Comparison of ENCODE assay signal across 18 cellular contexts in genomic region chr20:37498066-37498702, GRCh38. TPM values are rescaled to one million over a fixed set of nuclear protein-coding genes. Genes with fewer than 3 reads are reported as not detected.
DNase-seq lines count a peak whose midpoint lies in the region; ATAC-seq and TF ChIP-seq lines count a peak whose summit lies in the region.
"Had no signal": no experiment of that assay in that cellular context is flagged by ENCODE, and none has a peak within 500 bp of the region (broad histone marks: within the 10 kb centered on the region; RNA-seq: fewer than 3 reads in every experiment).

No MANE protein-coding gene starts in this region.

- H3K36me3 ChIP-seq in RWPE2 (ENCODE audit: low read depth) = peaks cover 91% of the 10 kb centered on the region
- H3K36me3 ChIP-seq: MG63 had no signal

- TF ChIP-seq CTCF in RWPE2 (IDR thresholded peaks at IDR 0.05; ENCODE audit: poor library complexity, severe bottlenecking) (no peak), glutamatergic neuron (IDR thresholded peaks at IDR 0.05; ENCODE audit: partially characterized antibody, unreplicated experiment) (no peak)

- H3K27ac Mint-ChIP-seq in glutamatergic neuron (ENCODE audit: unreplicated experiment) = no peak overlapping the region
- H3K27ac Mint-ChIP-seq: IgD-negative memory B cell had no signal

- peak overlapping the region; percentile 9 for H3K4me3 Mint-ChIP-seq in glutamatergic neuron (ENCODE audit: unreplicated experiment)
- H3K4me3 Mint-ChIP-seq: IgD-negative memory B cell had no signal

- H3K9me3 ChIP-seq in RWPE2 (ENCODE audit: severe bottlenecking) = no peaks in the 10 kb centered on the region
- H3K9me3 ChIP-seq: MG63 had no signal

- no peak overlapping the region for H3K27ac ChIP-seq in RWPE2 (ENCODE audit: poor library complexity, severe bottlenecking)
- H3K27ac ChIP-seq: C4-2B, RWPE1 had no signal

- H3K4me3 ChIP-seq in RWPE2 (ENCODE audit: severe bottlenecking) = no peak overlapping the region
- H3K4me3 ChIP-seq: MG63 had no signal

- H3K4me1 Mint-ChIP-seq in glutamatergic neuron (ENCODE audit: low read depth, unreplicated experiment) = peaks cover 9% of the 10 kb centered on the region

- no peaks in the 10 kb centered on the region for H3K36me3 Mint-ChIP-seq in glutamatergic neuron (ENCODE audit: unreplicated experiment)

- DNase-seq in EL (peak; percentile 31), HS-5 (ENCODE audit: low read depth) (peak; percentile 43), RWPE2 (ENCODE audit: low spot score) (no peak), glutamatergic neuron (no peak), islet precursor cell (no peak), globus pallidus (ENCODE audit: low spot score) (no peak), NCI-H510A treated with DMSO at 0.1 percent for 48 hours (lab: John Stamatoyannopoulos, UW) (no peak)
- DNase-seq: AML-193, DMS79, Karpas-422, MG63, NCI-H1048, NCI-H146, NCI-H446 treated with DMSO at 0.1 percent for 48 hours had no signal

- peaks cover 5% of the 10 kb centered on the region for H3K9me3 Mint-ChIP-seq in glutamatergic neuron (ENCODE audit: unreplicated experiment)
- H3K9me3 Mint-ChIP-seq: IgD-negative memory B cell had no signal

- H3K27me3 Mint-ChIP-seq in glutamatergic neuron (ENCODE audit: unreplicated experiment) = no peaks in the 10 kb centered on the region
- H3K27me3 Mint-ChIP-seq: IgD-negative memory B cell had no signal

- H3K4me1 ChIP-seq in RWPE2 (ENCODE audit: insufficient read depth, poor library complexity, severe bottlenecking) = no peaks in the 10 kb centered on the region

- peak; percentile 20; the same call in 1 of the 3 replicates for ATAC-seq in RWPE2 (ENCODE audit: low read depth)

- H3K27me3 ChIP-seq in RWPE2 (ENCODE audit: insufficient read depth, poor library complexity, severe bottlenecking) = no peaks in the 10 kb centered on the region
- H3K27me3 ChIP-seq: MG63 had no signal

RNA-seq across cellular contexts. Expression of gene NNAT, which starts 22.9 kb away (rescaled TPM):
- total RNA-seq in glutamatergic neuron (ENCODE audit: unreplicated experiment) = 1,047 TPM
- total RNA-seq: H4 had no signal

RNA-seq across cellular contexts. Expression of gene BLCAP, which starts 29.5 kb away (rescaled TPM):
- total RNA-seq in glutamatergic neuron (ENCODE audit: unreplicated experiment) = 97.2 TPM

Comparison
In these comparisons a context has a peak if more than half of its experiments do, and no peak if none do; other contexts are left out.
1. DNase-seq: peak in EL (single experiment) and HS-5 (single experiment); none in RWPE2 (single experiment), glutamatergic neuron (single experiment), islet precursor cell (single experiment), globus pallidus (single experiment) and NCI-H510A treated with DMSO at 0.1 percent for 48 hours (single experiment).